ENCODE assay signal across 15 cellular contexts in genomic region chr3:189237516-189237915, GRCh38.
DNase-seq lines count a peak whose midpoint lies in the region; ATAC-seq and TF ChIP-seq lines count a peak whose summit lies in the region.
"Had no signal": no experiment of that assay in that cellular context is flagged by ENCODE, and none has a peak within 500 bp of the region (broad histone marks: within the 10 kb centered on the region; RNA-seq: fewer than 3 reads in every experiment).

No MANE protein-coding gene starts in this region.

- H3F3A ChIP-seq in GM23338 (replicated peaks; ENCODE audit: low read depth): no peaks in the 10 kb centered on the region

- no peaks in the 10 kb centered on the region for H3K79me2 ChIP-seq in GM23338 (replicated peaks; ENCODE audit: insufficient read depth)

- H3K36me3 ChIP-seq in GM23338 (ENCODE audit: insufficient read depth): peaks cover 7% of the 10 kb centered on the region; the same call in 1 of the 2 replicates
- H3K36me3 ChIP-seq: HAP-1 had no signal

- no peaks in the 10 kb centered on the region for H3K4me1 ChIP-seq in GM23338 (ENCODE audit: insufficient read depth)
- H3K4me1 ChIP-seq: HAP-1 had no signal

- H3K9me2 ChIP-seq in GM23338 (ENCODE audit: insufficient read depth): peaks cover 5% of the 10 kb centered on the region; the same call in 1 of the 2 replicates

- no peak overlapping the region for H3K4me2 ChIP-seq in GM23338

- no peak overlapping the region for H2AFZ ChIP-seq in GM23338

- no peak overlapping the region for H3K27ac Mint-ChIP-seq in GM23338
- H3K27ac Mint-ChIP-seq: B cell; CD4-positive, alpha-beta T cell had no signal

- no peaks in the 10 kb centered on the region for H3K36me3 Mint-ChIP-seq in GM23338 (ENCODE audit: low read depth)

- ATAC-seq in GM23338: no peak

- TF ChIP-seq CTCF in choroid plexus epithelial cell (conservative IDR thresholded peaks at IDR 0.05; ENCODE audit: low read depth, low read length): no peak
- TF ChIP-seq CTCF in retinal pigment epithelial cell (conservative IDR thresholded peaks at IDR 0.05; ENCODE audit: low read depth, low read length): no peak
- no peak for TF ChIP-seq CTCF in GM23338 (conservative IDR thresholded peaks at IDR 0.05; ENCODE audit: low read depth in 2 of 2)

- no peak overlapping the region for H3K4me3 ChIP-seq in choroid plexus epithelial cell (ENCODE audit: low read depth, low read length)
- no peak overlapping the region for H3K4me3 ChIP-seq in retinal pigment epithelial cell (ENCODE audit: low read length)
- H3K4me3 ChIP-seq in GM23338: no peak overlapping the region
- H3K4me3 ChIP-seq: HAP-1 had no signal

- no peaks in the 10 kb centered on the region for H3K27me3 ChIP-seq in GM23338 (ENCODE audit: insufficient read depth)

- no peaks in the 10 kb centered on the region for H3K4me1 Mint-ChIP-seq in GM23338

- no peaks in the 10 kb centered on the region for H3K27me3 Mint-ChIP-seq in GM23338 (ENCODE audit: insufficient read depth, low read depth, poor library complexity)
- H3K27me3 Mint-ChIP-seq: CD4-positive, alpha-beta T cell had no signal

- DNase-seq in EL (peak; percentile 28), M059J (ENCODE audit: low read depth) (peak; percentile 26), choroid plexus epithelial cell (ENCODE audit: low read depth) (peak; percentile 9), retinal pigment epithelial cell (ENCODE audit: low read depth) (peak; percentile 7), GM23338 (ENCODE audit: low spot score) (no peak), RKO (ENCODE audit: low spot score) (no peak), Kasumi-1 (lab: John Stamatoyannopoulos, UW) (no peak)
- DNase-seq: ACHN; C1 segment of cervical spinal cord; CD4-positive, alpha-beta T cell; DND-41; GF-D8; GOT3 had no signal

- H3K4me3 Mint-ChIP-seq in GM23338: no peak overlapping the region
- H3K4me3 Mint-ChIP-seq: B cell; CD4-positive, alpha-beta T cell had no signal

- H3K9me3 Mint-ChIP-seq in GM23338: no peaks in the 10 kb centered on the region; the same call in 1 of the 3 replicates

- no peaks in the 10 kb centered on the region for H4K20me1 ChIP-seq in GM23338 (replicated peaks; ENCODE audit: insufficient read depth)

- H3K27ac ChIP-seq in GM23338 (ENCODE audit: low read depth): no peak overlapping the region

TF ChIP-seq in GM23338, 12 proteins besides CTCF, POLR2A, EP300 and RAD21:
- TF ChIP-seq ZNF462 (CRISPR knock-in tag; IDR thresholded peaks at IDR 0.05) (no peak), REST (IDR thresholded peaks at IDR 0.05; ENCODE audit: unreplicated experiment) (no peak), CREB1 (CRISPR knock-in tag; IDR thresholded peaks at IDR 0.05; ENCODE audit: low read depth) (no peak), ETS1 (IDR thresholded peaks at IDR 0.05) (no peak), JUNB (IDR thresholded peaks at IDR 0.05; ENCODE audit: unreplicated experiment) (no peak)

Comparison
In these comparisons a context has a peak if more than half of its experiments do, and no peak if none do; other contexts are left out.
1. DNase-seq: peak in EL (single experiment), M059J (single experiment), choroid plexus epithelial cell (single experiment) and retinal pigment epithelial cell (single experiment); none in GM23338 (single experiment), RKO (single experiment) and Kasumi-1 (0 of 2).